Comparison of ENCODE assay signal across 14 cellular contexts in the genomic region with DNA sequence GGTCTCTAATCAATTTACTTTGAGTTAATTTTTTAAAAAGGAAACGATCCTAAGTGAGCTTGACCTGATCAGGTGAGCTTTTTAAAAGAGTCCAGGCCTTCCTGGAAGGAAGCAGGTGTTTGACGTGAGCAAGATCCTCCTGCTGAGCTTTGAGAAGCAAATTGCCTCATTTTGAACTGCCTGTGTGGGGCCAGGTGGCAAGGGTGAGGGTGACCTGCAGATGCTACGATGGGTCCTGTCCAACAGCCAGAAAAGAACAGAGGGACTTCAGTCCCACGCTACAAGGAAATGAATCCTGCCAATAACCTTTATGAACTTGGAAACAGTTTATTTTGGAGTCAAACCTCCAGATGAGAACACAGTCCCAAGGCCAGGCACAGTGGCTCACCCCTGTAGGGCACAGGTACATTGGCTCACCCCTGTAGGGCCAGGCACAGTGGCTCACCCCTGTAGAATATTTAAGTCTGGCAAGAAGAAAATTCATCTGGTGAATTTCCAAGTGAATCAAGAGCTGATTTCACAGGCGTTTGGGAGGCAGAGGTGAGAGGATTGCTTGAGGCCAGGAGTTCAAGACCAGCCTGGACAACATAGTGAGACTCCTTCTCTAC. TPM values are rescaled to one million over a fixed set of nuclear protein-coding genes. Genes with fewer than 3 reads are reported as not detected.
DNase-seq lines count a peak whose midpoint lies in the region; ATAC-seq and TF ChIP-seq lines count a peak whose summit lies in the region.
"Had no signal": no experiment of that assay in that cellular context is flagged by ENCODE, and none has a peak within 500 bp of the region (broad histone marks: within the 10 kb centered on the region; RNA-seq: fewer than 3 reads in every experiment).

No MANE protein-coding gene starts in this region.

- H3K4me1 ChIP-seq in mucosa of descending colon (ENCODE audit: low read depth): no peaks in the 10 kb centered on the region

- H3K27ac Mint-ChIP-seq in dendritic cell treated with granulocyte-macrophage colony-stimulating factor and Interleukin-4, amounts not matched to agents 40 ng/mL and 50 ng/mL, for 4 days: peak overlapping the region; percentile 53

- no peaks in the 10 kb centered on the region for H3K36me3 Mint-ChIP-seq in dendritic cell treated with granulocyte-macrophage colony-stimulating factor and Interleukin-4, amounts not matched to agents 40 ng/mL and 50 ng/mL, for 4 days (ENCODE audit: low read depth)
- H3K36me3 Mint-ChIP-seq: CD4-positive, alpha-beta memory T cell had no signal

- ATAC-seq in left lobe of liver (peak; percentile 70), mucosa of descending colon (peak; percentile 75), GM21447 (IDR thresholded peaks at IDR 0.05; ENCODE audit: unreplicated experiment) (no peak)

- CTCF ChIA-PET in RWPE1 (lab: Yijun Ruan, JAX): no interaction called here

- H3K27ac ChIP-seq in RWPE1: no peak overlapping the region

- no peak for DNase-seq in left lobe of liver (ENCODE audit: low spot score)
- DNase-seq in mucosa of descending colon: no peak
- DNase-seq in RWPE1 (ENCODE audit: low spot score): no peak
- no peak for DNase-seq in epidermal melanocyte (ENCODE audit: insufficient read length, low spot score)
- DNase-seq: Calu3; CD4-positive, alpha-beta memory T cell; COR-L47; DMS53; DMS79 treated with DMSO at 0.1 percent for 48 hours; GF-D8; GOT3; HCEC 1CT had no signal

- peaks cover 2% of the 10 kb centered on the region for H3K4me1 Mint-ChIP-seq in dendritic cell treated with granulocyte-macrophage colony-stimulating factor and Interleukin-4, amounts not matched to agents 40 ng/mL and 50 ng/mL, for 4 days (ENCODE audit: low read depth)
- H3K4me1 Mint-ChIP-seq: CD4-positive, alpha-beta memory T cell had no signal

- no peak overlapping the region for H3K4me3 ChIP-seq in mucosa of descending colon

- TF ChIP-seq CTCF in mucosa of descending colon (IDR thresholded peaks at IDR 0.05) (no peak), RWPE1 (conservative IDR thresholded peaks at IDR 0.05; ENCODE audit: low read depth) (no peak)

- peaks cover 2% of the 10 kb centered on the region for H3K27me3 Mint-ChIP-seq in dendritic cell treated with granulocyte-macrophage colony-stimulating factor and Interleukin-4, amounts not matched to agents 40 ng/mL and 50 ng/mL, for 4 days
- H3K27me3 Mint-ChIP-seq: CD4-positive, alpha-beta memory T cell had no signal

- intact Hi-C loops in dendritic cell treated with granulocyte-macrophage colony-stimulating factor and Interleukin-4, amounts not matched to agents 40 ng/mL and 50 ng/mL, for 4 days (cut with micrococcal nuclease): no loop called here
- intact Hi-C loops in mucosa of descending colon (cut with DNase I, micrococcal nuclease): no loop called here

- no peaks in the 10 kb centered on the region for H3K9me3 ChIP-seq in mucosa of descending colon

- H3K9me3 Mint-ChIP-seq in dendritic cell treated with granulocyte-macrophage colony-stimulating factor and Interleukin-4, amounts not matched to agents 40 ng/mL and 50 ng/mL, for 4 days: no peaks in the 10 kb centered on the region

- H3K4me3 Mint-ChIP-seq in dendritic cell treated with granulocyte-macrophage colony-stimulating factor and Interleukin-4, amounts not matched to agents 40 ng/mL and 50 ng/mL, for 4 days: no peak overlapping the region
- H3K4me3 Mint-ChIP-seq: CD4-positive, alpha-beta memory T cell had no signal

- no peaks in the 10 kb centered on the region for H3K36me3 ChIP-seq in mucosa of descending colon (ENCODE audit: low read depth)

- POLR2A ChIA-PET in RWPE1 (lab: Yijun Ruan, JAX; ENCODE audit: low non-redundant PET): no interaction called here

RNA-seq across cellular contexts. Expression of a gene that starts 58.1 kb away (rescaled TPM):
- total RNA-seq in left lobe of liver: 11.3 TPM
- total RNA-seq in mucosa of descending colon: 10 to 100 TPM; 29.7 to 48.6 (median 37.8) TPM

RNA-seq across cellular contexts. Expression of a gene that starts 58.4 kb away (rescaled TPM):
- total RNA-seq in left lobe of liver: 5.9 TPM
- 10 to 100 TPM; 17.1 to 22.5 (median 21.7) TPM for total RNA-seq in mucosa of descending colon
